Comparison of ENCODE assay signal across 17 cellular contexts in genomic region chr10:98848361-98848760, GRCh38.
DNase-seq lines count a peak whose midpoint lies in the region; ATAC-seq, FAIRE-seq and TF ChIP-seq lines count a peak whose summit lies in the region.
"Had no signal": no experiment of that assay in that cellular context is flagged by ENCODE, and none has a peak within 500 bp of the region (broad histone marks: within the 10 kb centered on the region; RNA-seq: fewer than 3 reads in every experiment).

No MANE protein-coding gene starts in this region.

- no peak overlapping the region for H3K27ac ChIP-seq in H1 (ENCODE audit: low read depth, low read length)
- no peak overlapping the region for H3K27ac ChIP-seq in sigmoid colon
- H3K27ac ChIP-seq: Peyer's patch, SJSA1 had no signal

- TF ChIP-seq CTCF in H1 (IDR thresholded peaks at IDR 0.05; ENCODE audit: control extremely low read depth in 1 of 3, insufficient read depth in 1 of 3, low read depth in 1 of 3, low read length in 3 of 3) (no peak), natural killer cell (IDR thresholded peaks at IDR 0.05) (no peak), sigmoid colon (IDR thresholded peaks at IDR 0.05) (no peak)

- no peak overlapping the region; a peak in 1 of 4 replicates for H3K4me2 ChIP-seq in H1 (ENCODE audit: insufficient read depth in 1 of 2, low read depth in 2 of 2, low read length in 2 of 2)

- no peak overlapping the region for H3K9ac ChIP-seq in H1 (replicated peaks in 1 of 4; ENCODE audit: extremely low read depth in 1 of 4, low read depth in 3 of 4, low read length in 3 of 4)
- H3K9ac ChIP-seq: BLaER1 treated with 17β-estradiol and CSF1 and Interleukin-3, amounts not matched to agents 10 nM and 100 nM had no signal

- H2AFZ ChIP-seq in H1 (ENCODE audit: low read length): peak overlapping the region; percentile 58; the same call in 1 of the 2 replicates

- no peak overlapping the region for H3K4ac ChIP-seq in H1 (replicated peaks; ENCODE audit: insufficient read length, low read depth, low read length)

- H4K5ac ChIP-seq in H1 (ENCODE audit: insufficient read length, low read depth, low read length): no peak overlapping the region

- H3K27me3 Mint-ChIP-seq in natural killer cell (ENCODE audit: low read depth in 2 of 2): no peaks in the 10 kb centered on the region

- H2BK15ac ChIP-seq in H1 (ENCODE audit: low read length): no peak overlapping the region

- H3K27me3 ChIP-seq in H1 (replicated peaks in 1 of 4; ENCODE audit: control insufficient read depth in 3 of 4, extremely low read depth in 1 of 4, insufficient read depth in 3 of 4, low read length in 3 of 4) (no peaks in the 10 kb centered on the region), sigmoid colon (no peaks in the 10 kb centered on the region)
- H3K27me3 ChIP-seq: BLaER1 treated with 17β-estradiol and CSF1 and Interleukin-3, amounts not matched to agents 10 nM and 100 nM; Peyer's patch had no signal

- no peak overlapping the region for H3K4me3 Mint-ChIP-seq in natural killer cell
- H3K4me3 Mint-ChIP-seq: CD8-positive, alpha-beta memory T cell had no signal

- no peak overlapping the region for H4K8ac ChIP-seq in H1 (ENCODE audit: extremely low read depth, insufficient read depth, low read length)

- no peak overlapping the region for H3K4me3 ChIP-seq in H1 (ENCODE audit: extremely low read depth in 1 of 4, insufficient read depth in 2 of 4, low read depth in 3 of 4, low read length in 4 of 4)
- H3K4me3 ChIP-seq in sigmoid colon: no peak overlapping the region
- H3K4me3 ChIP-seq: BLaER1 treated with 17β-estradiol and CSF1 and Interleukin-3, amounts not matched to agents 10 nM and 100 nM; Peyer's patch; SJSA1 had no signal

- no peak overlapping the region for H2AK5ac ChIP-seq in H1 (ENCODE audit: low read depth, low read length)

- H3K36me3 Mint-ChIP-seq in natural killer cell: no peaks in the 10 kb centered on the region
- H3K36me3 Mint-ChIP-seq: CD8-positive, alpha-beta memory T cell had no signal

- H3K9me3 ChIP-seq in H1 (ENCODE audit: insufficient read depth in 2 of 2, low read depth in 1 of 2, low read length in 1 of 2): no peaks in the 10 kb centered on the region
- no peaks in the 10 kb centered on the region for H3K9me3 ChIP-seq in sigmoid colon
- H3K9me3 ChIP-seq: BLaER1 treated with 17β-estradiol and CSF1 and Interleukin-3, amounts not matched to agents 10 nM and 100 nM; Peyer's patch; SJSA1 had no signal

- H3K4me1 ChIP-seq in H1 (replicated peaks in 1 of 4; ENCODE audit: control insufficient read depth in 3 of 4, insufficient read depth in 4 of 4, low read length in 3 of 4): no peaks in the 10 kb centered on the region
- H3K4me1 ChIP-seq in sigmoid colon: no peaks in the 10 kb centered on the region
- H3K4me1 ChIP-seq: Peyer's patch, SJSA1 had no signal

- no peak overlapping the region for H3K14ac ChIP-seq in H1 (ENCODE audit: insufficient read length)

- H3K18ac ChIP-seq in H1 (ENCODE audit: extremely low read depth, low read length): no peak overlapping the region

- H3K23ac ChIP-seq in H1 (ENCODE audit: insufficient read length): no peak overlapping the region

- H3K27ac Mint-ChIP-seq in natural killer cell: no peak overlapping the region
- H3K27ac Mint-ChIP-seq: CD8-positive, alpha-beta memory T cell had no signal

- H2BK20ac ChIP-seq in H1 (ENCODE audit: low read length): no peak overlapping the region

- H3K23me2 ChIP-seq in H1 (ENCODE audit: low read depth, low read length): no peaks in the 10 kb centered on the region

- H4K20me1 ChIP-seq in H1 (replicated peaks in 1 of 2; ENCODE audit: control insufficient read depth in 1 of 2, insufficient read depth in 2 of 2, low read length in 2 of 2): no peaks in the 10 kb centered on the region
- H4K20me1 ChIP-seq: BLaER1 treated with 17β-estradiol and CSF1 and Interleukin-3, amounts not matched to agents 10 nM and 100 nM had no signal

- DNase-seq in H4 (ENCODE audit: low spot score) (peak; percentile 2), M059J (ENCODE audit: low read depth) (peak; percentile 25), H1 (ENCODE audit: low read depth in 1 of 2, low spot score in 2 of 2) (no peak), renal cortical epithelial cell (ENCODE audit: low read depth) (peak; percentile 1), natural killer cell (no peak), NCI-H1105 (lab: John Stamatoyannopoulos, UW) (no peak), sigmoid colon (no peak)
- DNase-seq: CD8-positive, alpha-beta memory T cell; DMS79; H7; NCI-H1436; NCI-H1930; NCI-H226; NCI-H526; Peyer's patch had no signal

- intact Hi-C loops in natural killer cell (cut with micrococcal nuclease): no loop called here
- intact Hi-C loops in sigmoid colon (cut with DNase I): no loop called here

- H4K91ac ChIP-seq in H1 (replicated peaks; ENCODE audit: insufficient read length, low read length): no peak overlapping the region

- CTCF ChIA-PET in H1 (lab: Charles Lee; ENCODE audit: partially characterized antibody): interaction anchor here (0.6 to 0.7 kb wide), 2 partner anchors 33 to 376 kb away, joined by 3 read pairs; no protein-coding TSS in a partner anchor

- H3K56ac ChIP-seq in H1 (replicated peaks; ENCODE audit: insufficient read length, low read depth, low read length): no peak overlapping the region

- TF ChIP-seq RAD21 in H1 (IDR thresholded peaks at IDR 0.05 in 1 of 2, conservative IDR thresholded peaks at IDR 0.05 in 1 of 2; ENCODE audit: low read depth in 2 of 2, low read length in 2 of 2): no peak

- H3K79me1 ChIP-seq in H1 (ENCODE audit: low read depth, low read length): no peaks in the 10 kb centered on the region

- no peak for FAIRE-seq in H1 (lab: Jason Lieb, UNC)

- H3K9me3 Mint-ChIP-seq in natural killer cell: no peaks in the 10 kb centered on the region

- no peaks in the 10 kb centered on the region for H3K79me2 ChIP-seq in H1 (ENCODE audit: control insufficient read depth in 1 of 2, insufficient read depth in 2 of 2, low read length in 2 of 2)

- H3K36me3 ChIP-seq in H1 (ENCODE audit: control insufficient read depth in 2 of 4, insufficient read depth in 4 of 4, low read length in 3 of 4) (no peaks in the 10 kb centered on the region), sigmoid colon (no peaks in the 10 kb centered on the region)
- H3K36me3 ChIP-seq: BLaER1 treated with 17β-estradiol and CSF1 and Interleukin-3, amounts not matched to agents 10 nM and 100 nM; Peyer's patch; SJSA1 had no signal

- no peak overlapping the region for H2BK120ac ChIP-seq in H1 (replicated peaks; ENCODE audit: low read depth, low read length)

- TF ChIP-seq EP300 in H1 (IDR thresholded peaks at IDR 0.05; ENCODE audit: borderline replicate concordance in 1 of 2, low read depth in 2 of 2, low read length in 2 of 2): no peak
- TF ChIP-seq EP300 in sigmoid colon (IDR thresholded peaks at IDR 0.05): no peak

- no peak overlapping the region for H2BK12ac ChIP-seq in H1 (ENCODE audit: low read depth, low read length)

- no peak for TF ChIP-seq POLR2A in H1 (IDR thresholded peaks at IDR 0.05; ENCODE audit: control extremely low read depth in 1 of 2, low read depth in 2 of 2, low read length in 2 of 2)
- no peak for TF ChIP-seq POLR2A in sigmoid colon (IDR thresholded peaks at IDR 0.05)

- ATAC-seq in natural killer cell: no peak

- WGBS in H1 (ENCODE audit: extremely low coverage in 1 of 2, insufficient coverage in 1 of 2, insufficient read length in 1 of 2, insufficient replicate concordance in 2 of 2, low coverage in 1 of 2, low lambda C conversion rate in 2 of 2, missing lambda C conversion rate in 1 of 2), 2 experiments: 93% methylated on average over 2 of the region's 2 CpGs; no CpG with 5 or more reads in 1 of the 2 experiments
- WGBS in sigmoid colon, 2 donors: 78 to 95% methylated on average over 2 of the region's 2 CpGs

- POLR2A ChIA-PET in H1 (lab: Charles Lee; ENCODE audit: partially characterized antibody): no interaction called here

- no peak overlapping the region for H2BK5ac ChIP-seq in H1 (ENCODE audit: low read depth, low read length)

- no peaks in the 10 kb centered on the region for H3K4me1 Mint-ChIP-seq in natural killer cell
- H3K4me1 Mint-ChIP-seq: CD8-positive, alpha-beta memory T cell had no signal

TF ChIP-seq in H1, 55 proteins besides CTCF, POLR2A, EP300 and RAD21 (continues in another document):
- TF ChIP-seq TBP (IDR thresholded peaks at IDR 0.05; ENCODE audit: low read depth, low read length): no peak

Comparison
In these comparisons a context has a peak if more than half of its experiments do, and no peak if none do; other contexts are left out.
1. DNase-seq: peak in H4 (single experiment), M059J (single experiment) and renal cortical epithelial cell (single experiment); none in H1 (0 of 2), natural killer cell (single experiment), NCI-H1105 (single experiment) and sigmoid colon (single experiment).